ENCODE assay signal across 20 cellular contexts in the genomic region with DNA sequence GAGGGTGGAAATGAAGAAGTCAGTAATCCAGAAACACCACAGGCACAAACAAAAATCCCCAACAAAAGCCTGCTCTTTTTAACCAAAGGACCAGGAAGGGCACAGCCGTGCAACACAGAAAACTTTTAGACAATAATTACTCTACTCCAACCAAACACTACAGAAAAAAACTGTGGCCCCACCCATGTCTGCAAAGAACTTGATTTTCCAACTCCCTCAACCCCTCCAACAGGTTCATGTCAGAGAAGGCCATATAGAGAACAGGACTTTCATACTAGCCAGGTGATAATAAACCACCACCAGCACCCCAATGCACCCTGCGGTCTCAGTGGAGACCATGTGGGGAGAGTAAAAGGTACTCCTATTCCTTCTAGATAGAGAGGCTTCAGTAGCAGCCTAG. TPM values are rescaled to one million over a fixed set of nuclear protein-coding genes. Genes with fewer than 3 reads are reported as not detected.
DNase-seq lines count a peak whose midpoint lies in the region; ATAC-seq and TF ChIP-seq lines count a peak whose summit lies in the region.
"Had no signal": no experiment of that assay in that cellular context is flagged by ENCODE, and none has a peak within 500 bp of the region (broad histone marks: within the 10 kb centered on the region; RNA-seq: fewer than 3 reads in every experiment).

No MANE protein-coding gene starts in this region.

- peaks cover 7% of the 10 kb centered on the region for H3K4me1 ChIP-seq in effector memory CD4-positive, alpha-beta T cell (ENCODE audit: control insufficient read depth, insufficient read depth, low read length, poor library complexity, severe bottlenecking)
- H3K4me1 ChIP-seq in left ventricle myocardium inferior = peaks cover 35% of the 10 kb centered on the region

- H3K36me3 ChIP-seq in effector memory CD4-positive, alpha-beta T cell (ENCODE audit: control insufficient read depth, insufficient read depth, low read length) = peaks cover 64% of the 10 kb centered on the region
- H3K36me3 ChIP-seq in left ventricle myocardium inferior = peaks cover 83% of the 10 kb centered on the region

- H3K36me3 Mint-ChIP-seq in T-helper 1 cell treated with Interleukin-12 subunit alpha and Interleukin-12 subunit beta and Interleukin-4 antibody, amounts not matched to agents 30 μg/mL and 1 μg/mL, for 36 hours (ENCODE audit: low read depth) = peaks cover 50% of the 10 kb centered on the region
- H3K36me3 Mint-ChIP-seq in T-cell (peaks cover 63% of the 10 kb centered on the region), osteocyte (ENCODE audit: unreplicated experiment) (peaks cover 52% of the 10 kb centered on the region)

- POLR2A ChIA-PET in T-cell (lab: Charles Lee) = interaction anchor here in 1 of 2 donors (0.8 kb wide), 1 partner anchor 15 kb away, joined by 12 read pairs; no protein-coding TSS in a partner anchor

- ATAC-seq in T-cell (replicated peaks in 1 of 4) = no peak
- ATAC-seq in HG02610 (IDR thresholded peaks at IDR 0.05; ENCODE audit: unreplicated experiment) = no peak
- no peak for ATAC-seq in omental fat pad (ENCODE audit: low FRiP score)
- ATAC-seq: lower lobe of right lung had no signal

- no peaks in the 10 kb centered on the region for H3K27me3 Mint-ChIP-seq in T-helper 1 cell treated with Interleukin-12 subunit alpha and Interleukin-12 subunit beta and Interleukin-4 antibody, amounts not matched to agents 30 μg/mL and 1 μg/mL, for 36 hours (ENCODE audit: low read depth)
- H3K27me3 Mint-ChIP-seq in T-cell (no peaks in the 10 kb centered on the region), osteocyte (ENCODE audit: unreplicated experiment) (no peaks in the 10 kb centered on the region)

- no peaks in the 10 kb centered on the region for H3K27me3 ChIP-seq in effector memory CD4-positive, alpha-beta T cell (replicated peaks; ENCODE audit: control insufficient read depth, insufficient read depth, low read length, poor library complexity, severe bottlenecking)
- no peaks in the 10 kb centered on the region for H3K27me3 ChIP-seq in left ventricle myocardium inferior (ENCODE audit: low read depth)
- H3K27me3 ChIP-seq: hepatocyte, thyroid gland had no signal

- no peaks in the 10 kb centered on the region for H3K9me3 ChIP-seq in effector memory CD4-positive, alpha-beta T cell (ENCODE audit: control insufficient read depth, low read length)
- no peaks in the 10 kb centered on the region for H3K9me3 ChIP-seq in left ventricle myocardium inferior (replicated peaks)
- H3K9me3 ChIP-seq: lower lobe of right lung, thyroid gland had no signal

- DNase-seq in T-helper 1 cell (no peak), T-cell (no peak), osteocyte (ENCODE audit: extremely low spot score, unreplicated experiment) (no peak), omental fat pad (ENCODE audit: low spot score) (no peak), left ventricle myocardium inferior (no peak)
- DNase-seq in effector memory CD4-positive, alpha-beta T cell = no peak
- DNase-seq: 8988T; activated CD8-positive, alpha-beta memory T cell treated with anti-CD3 and anti-CD28 coated beads for 24 hours; Calu3; foreskin melanocyte; lower lobe of right lung; NCI-H1105; NCI-H510A; posterior cingulate gyrus; stimulated activated naive CD4-positive, alpha-beta T cell; T-helper 2 cell; thyroid gland had no signal

- no peak overlapping the region for H3K4me3 ChIP-seq in effector memory CD4-positive, alpha-beta T cell (ENCODE audit: insufficient read depth, low read depth, low read length, poor library complexity, severe bottlenecking)
- no peak overlapping the region for H3K4me3 ChIP-seq in left ventricle myocardium inferior
- H3K4me3 ChIP-seq: hepatocyte, lower lobe of right lung, thyroid gland had no signal

- intact Hi-C loops in left ventricle myocardium inferior (cut with micrococcal nuclease) = no loop called here

- CTCF ChIA-PET in T-cell (lab: Charles Lee) = interaction anchor here in 1 of 2 donors (1.2 kb wide), 1 partner anchor 12 kb away, joined by 3 read pairs; no protein-coding TSS in a partner anchor

- TF ChIP-seq CTCF in osteocyte (IDR thresholded peaks at IDR 0.05) (no peak), omental fat pad (IDR thresholded peaks at IDR 0.05) (no peak), left ventricle myocardium inferior (IDR thresholded peaks at IDR 0.05; ENCODE audit: borderline replicate concordance) (no peak)

- H3K27ac ChIP-seq in effector memory CD4-positive, alpha-beta T cell (ENCODE audit: insufficient read depth, low read length, poor library complexity, severe bottlenecking) = peak overlapping the region; percentile 3
- no peak overlapping the region for H3K27ac ChIP-seq in left ventricle myocardium inferior (replicated peaks)
- H3K27ac ChIP-seq: hepatocyte, lower lobe of right lung, thyroid gland had no signal

- no peaks in the 10 kb centered on the region for H3K9me3 Mint-ChIP-seq in T-helper 1 cell treated with Interleukin-12 subunit alpha and Interleukin-12 subunit beta and Interleukin-4 antibody, amounts not matched to agents 30 μg/mL and 1 μg/mL, for 36 hours
- H3K9me3 Mint-ChIP-seq in T-cell (no peaks in the 10 kb centered on the region), osteocyte (ENCODE audit: unreplicated experiment) (no peaks in the 10 kb centered on the region)

- H3K4me1 Mint-ChIP-seq in T-helper 1 cell treated with Interleukin-12 subunit alpha and Interleukin-12 subunit beta and Interleukin-4 antibody, amounts not matched to agents 30 μg/mL and 1 μg/mL, for 36 hours (ENCODE audit: low read depth) = peaks cover 37% of the 10 kb centered on the region
- H3K4me1 Mint-ChIP-seq in T-cell (peaks cover 72 to 83% (median 72%) of the 10 kb centered on the region in 3 donors), osteocyte (ENCODE audit: unreplicated experiment) (peaks cover 13% of the 10 kb centered on the region)

- H3K27ac Mint-ChIP-seq in T-helper 1 cell treated with Interleukin-12 subunit alpha and Interleukin-12 subunit beta and Interleukin-4 antibody, amounts not matched to agents 30 μg/mL and 1 μg/mL, for 36 hours = peak overlapping the region; percentile 13
- H3K27ac Mint-ChIP-seq in T-cell (peak overlapping the region; percentile 79), osteocyte (ENCODE audit: unreplicated experiment) (peak overlapping the region; percentile 47)

- H3K4me3 Mint-ChIP-seq in T-helper 1 cell treated with Interleukin-12 subunit alpha and Interleukin-12 subunit beta and Interleukin-4 antibody, amounts not matched to agents 30 μg/mL and 1 μg/mL, for 36 hours = no peak overlapping the region
- peak overlapping the region in 2 of 3 donors; percentile 15 to 43 for H3K4me3 Mint-ChIP-seq in T-cell
- H3K4me3 Mint-ChIP-seq in osteocyte (ENCODE audit: unreplicated experiment) = no peak overlapping the region

RNA-seq across cellular contexts. Expression of a gene that starts 16.8 kb away (rescaled TPM):
- total RNA-seq in T-cell = 100 to 1,000 TPM; 132 to 173 (median 150) TPM
- 52.3 and 63.8 TPM in 2 replicates for total RNA-seq in osteocyte
- total RNA-seq in omental fat pad = 10 to 100 TPM; 48.6 to 56.7 (median 50.9) TPM
- total RNA-seq in left ventricle myocardium inferior = 53.1 TPM

RNA-seq across cellular contexts. Expression of a gene that starts 57.5 kb away (rescaled TPM):
- total RNA-seq in T-cell (10 to 100 TPM; 17.1 to 26.3 (median 23.9) TPM), osteocyte (43.8 and 48.0 TPM in 2 replicates), omental fat pad (10 to 100 TPM; 21.3 to 38.6 (median 32.7) TPM), left ventricle myocardium inferior (10.9 TPM)

Comparison
In these comparisons a context has a peak if more than half of its experiments do, and no peak if none do; other contexts are left out.
1. H3K27ac Mint-ChIP-seq: peak in every context shown above with its lines; median percentile 79 in T-cell; 47 in osteocyte; 13 in T-helper 1 cell treated with Interleukin-12 subunit alpha and Interleukin-12 subunit beta and Interleukin-4 antibody, amounts not matched to agents 30 μg/mL and 1 μg/mL, for 36 hours.
2. H3K4me3 Mint-ChIP-seq: peak in T-cell (2 of 3); none in T-helper 1 cell treated with Interleukin-12 subunit alpha and Interleukin-12 subunit beta and Interleukin-4 antibody, amounts not matched to agents 30 μg/mL and 1 μg/mL, for 36 hours (single experiment) and osteocyte (single experiment).